Comparison of ENCODE assay signal across 8 cellular contexts in genomic region chr16:81778861-81779539, GRCh38. TPM values are rescaled to one million over a fixed set of nuclear protein-coding genes. Genes with fewer than 3 reads are reported as not detected.
DNase-seq lines count a peak whose midpoint lies in the region; ATAC-seq lines count a peak whose summit lies in the region.

PLCG2 (plus strand) TSS chr16:81779291; CDS start chr16:81785990, 6,699 bp downstream.

- peaks cover 8 to 60% (median 12%) of the 10 kb centered on the region in 4 donors for H3K4me1 Mint-ChIP-seq in naive thymus-derived CD8-positive, alpha-beta T cell
- H3K4me1 Mint-ChIP-seq in stimulated activated naive CD8-positive, alpha-beta T cell treated with anti-CD3 and anti-CD28 coated beads, Interleukin-15, Interleukin-2, amounts not matched to agents 100 ng/mL and 50 ng/mL, for 24 hours (ENCODE audit: low read depth): peaks cover 37% of the 10 kb centered on the region

- in situ Hi-C loops in ACHN (cut with HindIII; ENCODE audit: low pct_ligation_motif_present, low pct_unique_long_range_greater_than_20kb, low sequenced_read_pairs): no loop called here

- peak; percentile 80 for DNase-seq in ACHN
- DNase-seq in NCI-H774 (lab: John Stamatoyannopoulos, UW): peak; percentile 29
- DNase-seq in activated CD8-positive, alpha-beta memory T cell treated with anti-CD3 and anti-CD28 coated beads, Interleukin-2, amount 50 U/mL, for 4 hours: peak; percentile 73
- DNase-seq in naive thymus-derived CD8-positive, alpha-beta T cell: peak in 9 of 10 donors; percentile 31 to 70 (median 39)

- H3K4me3 Mint-ChIP-seq in naive thymus-derived CD8-positive, alpha-beta T cell: peak within 1 kb of the TSS; percentile 72 to 94 (median 86)
- H3K4me3 Mint-ChIP-seq in stimulated activated naive CD8-positive, alpha-beta T cell treated with anti-CD3 and anti-CD28 coated beads, Interleukin-15, Interleukin-2, amounts not matched to agents 100 ng/mL and 50 ng/mL, for 24 hours: peak within 1 kb of the TSS; percentile 85

- peaks cover 12 to 61% (median 35%) of the 10 kb centered on the region in 5 donors for H3K27me3 Mint-ChIP-seq in naive thymus-derived CD8-positive, alpha-beta T cell
- H3K27me3 Mint-ChIP-seq in stimulated activated naive CD8-positive, alpha-beta T cell treated with anti-CD3 and anti-CD28 coated beads, Interleukin-15, Interleukin-2, amounts not matched to agents 100 ng/mL and 50 ng/mL, for 24 hours: peaks cover 33% of the 10 kb centered on the region

- ATAC-seq in GM18861 (IDR thresholded peaks at IDR 0.05; ENCODE audit: unreplicated experiment) (peak; percentile 69), HG03039 (IDR thresholded peaks at IDR 0.05; ENCODE audit: unreplicated experiment) (peak; percentile 78), esophagus mucosa (peak; percentile 97)
- peak; percentile 85 to 93 for ATAC-seq in naive thymus-derived CD8-positive, alpha-beta T cell

- POLR2A ChIA-PET in naive thymus-derived CD8-positive, alpha-beta T cell (lab: Charles Lee): interaction anchor here (0.6 kb wide), 2 partner anchors 59 to 393 kb away, joined by 3 to 5 read pairs; no protein-coding TSS in a partner anchor

- H3K9me3 Mint-ChIP-seq in naive thymus-derived CD8-positive, alpha-beta T cell: no peaks in the 10 kb centered on the region
- H3K9me3 Mint-ChIP-seq in stimulated activated naive CD8-positive, alpha-beta T cell treated with anti-CD3 and anti-CD28 coated beads, Interleukin-15, Interleukin-2, amounts not matched to agents 100 ng/mL and 50 ng/mL, for 24 hours: no peaks in the 10 kb centered on the region

- peak within 1 kb of the TSS in 3 of 10 donors; percentile 48 to 77 (median 61) for H3K27ac Mint-ChIP-seq in naive thymus-derived CD8-positive, alpha-beta T cell
- no peak within 1 kb of the TSS for H3K27ac Mint-ChIP-seq in stimulated activated naive CD8-positive, alpha-beta T cell treated with anti-CD3 and anti-CD28 coated beads, Interleukin-15, Interleukin-2, amounts not matched to agents 100 ng/mL and 50 ng/mL, for 24 hours

- H3K36me3 Mint-ChIP-seq in naive thymus-derived CD8-positive, alpha-beta T cell: no peaks in the 10 kb centered on the region
- H3K36me3 Mint-ChIP-seq in stimulated activated naive CD8-positive, alpha-beta T cell treated with anti-CD3 and anti-CD28 coated beads, Interleukin-15, Interleukin-2, amounts not matched to agents 100 ng/mL and 50 ng/mL, for 24 hours (ENCODE audit: low read depth): no peaks in the 10 kb centered on the region

RNA-seq across cellular contexts. Expression of gene PLCG2, which starts in this region (rescaled TPM):
- 8.6 TPM for total RNA-seq in esophagus mucosa
- total RNA-seq in naive thymus-derived CD8-positive, alpha-beta T cell: 10 to 100 TPM; 12.1 to 12.5 TPM
- 1 to 10 TPM in 1 of 3 donors, under 1 TPM in 2; 0.11 to 8.7 (median 0.19) TPM for polyA plus RNA-seq in naive thymus-derived CD8-positive, alpha-beta T cell

Comparison
In these comparisons a context has a peak if more than half of its experiments do, and no peak if none do; other contexts are left out.
1. Peak in every context shown above with its lines: DNase-seq and ATAC-seq.
2. DNase-seq: peak in every context shown above with its lines; median percentile 80 in ACHN; 73 in activated CD8-positive, alpha-beta memory T cell treated with anti-CD3 and anti-CD28 coated beads, Interleukin-2, amount 50 U/mL, for 4 hours; 39 in naive thymus-derived CD8-positive, alpha-beta T cell; 29 in NCI-H774.